20 cellular contexts compared by ENCODE assay signal in genomic region chr13:54018485-54018884, GRCh38.
DNase-seq lines count a peak whose midpoint lies in the region; ATAC-seq, FAIRE-seq and TF ChIP-seq lines count a peak whose summit lies in the region.
"Had no signal": no experiment of that assay in that cellular context is flagged by ENCODE, and none has a peak within 500 bp of the region (broad histone marks: within the 10 kb centered on the region; RNA-seq: fewer than 3 reads in every experiment).

No MANE protein-coding gene starts in this region.

- no peaks in the 10 kb centered on the region for H3K79me2 ChIP-seq in K562 (ENCODE audit: control insufficient read depth, insufficient read depth, low read length)

- WGBS in K562 (ENCODE audit: insufficient coverage, low coverage, missing lambda C conversion rate) = 0% methylated on average over 3 of the region's 3 CpGs

- BruUV-seq in K562 (replicated peaks; lab: Mats Ljungman, UMichigan) = no TSS peak

- DNase-seq in Caki2 (ENCODE audit: low read depth) (peak; percentile 72), K562 (ENCODE audit: extremely low read depth in 1 of 4, low spot score in 3 of 4) (no peak), renal cortical epithelial cell (ENCODE audit: low read depth) (peak; percentile 46)
- DNase-seq in activated CD4-positive, CD25-positive, alpha-beta regulatory T cell (lab: John Stamatoyannopoulos, UW) = no peak
- DNase-seq: ACHN; BE2C; C1 segment of cervical spinal cord; CD4-positive, CD25-positive, alpha-beta regulatory T cell; CD8-positive, alpha-beta memory T cell; COR-L47; DMS79 treated with DMSO at 0.1 percent for 48 hours; GF-D8; H9 had no signal

- TF ChIP-seq CTCF in K562 (IDR thresholded peaks at IDR 0.05 in 2 of 3, conservative IDR thresholded peaks at IDR 0.05 in 1 of 3; ENCODE audit: insufficient read depth in 2 of 3, low read depth in 1 of 3, low read length in 3 of 3) = no peak

- FAIRE-seq in K562 (lab: Jason Lieb, UNC) = no peak
- FAIRE-seq: A204.1, D721Med, H1, HTR-8/SVneo had no signal

- peak; percentile 72 for TF ChIP-seq EP300 in Ishikawa (IDR thresholded peaks at IDR 0.05; ENCODE audit: borderline replicate concordance)
- TF ChIP-seq EP300 in K562 (IDR thresholded peaks at IDR 0.05; ENCODE audit: low read length) = no peak

- no peaks in the 10 kb centered on the region for H3K9me3 ChIP-seq in K562 (replicated peaks; ENCODE audit: control insufficient read depth, insufficient read depth, low read depth, low read length)
- H3K9me3 ChIP-seq: BE2C had no signal

- H3K4me1 ChIP-seq in K562 (replicated peaks in 1 of 2; ENCODE audit: control insufficient read depth in 2 of 2, insufficient read depth in 2 of 2, low read length in 2 of 2) = no peaks in the 10 kb centered on the region
- H3K4me1 ChIP-seq: BE2C had no signal

- no peaks in the 10 kb centered on the region for H4K20me1 ChIP-seq in K562 (replicated peaks; ENCODE audit: control insufficient read depth, insufficient read depth, low read length)

- H2AFZ ChIP-seq in K562 (ENCODE audit: low read depth, low read length) = no peak overlapping the region

- no peaks in the 10 kb centered on the region for H3K27me3 ChIP-seq in K562 (ENCODE audit: control insufficient read depth in 2 of 2, insufficient read depth in 2 of 2, low read length in 2 of 2)
- H3K27me3 ChIP-seq: BE2C had no signal

- no peaks in the 10 kb centered on the region for H3K36me3 ChIP-seq in K562 (ENCODE audit: control insufficient read depth, insufficient read depth, low read length)
- H3K36me3 ChIP-seq: BE2C had no signal

- in situ Hi-C loops in Caki2 (cut with HindIII; ENCODE audit: low pct_unique_long_range_greater_than_20kb, low sequenced_read_pairs) (no loop called here), K562 (cut with MboI) (no loop called here)

- H3K9me1 ChIP-seq in K562 (ENCODE audit: control insufficient read depth, insufficient read depth, low read length) = no peaks in the 10 kb centered on the region

- intact Hi-C loops in K562 (cut with micrococcal nuclease) = no loop called here

- CTCF ChIA-PET in K562 (lab: Yijun Ruan, JAX; ENCODE audit: low intra/inter-chr PET ratio) = no interaction called here

- no peak for TF ChIP-seq POLR2A in K562 (conservative IDR thresholded peaks at IDR 0.05)

- POLR2A ChIA-PET in K562 (lab: Yijun Ruan, JAX) = no interaction called here

- H3K4me3 ChIP-seq in K562 = no peak overlapping the region

- no peak overlapping the region for H3K4me2 ChIP-seq in K562 (ENCODE audit: insufficient read depth, low read length)
- H3K4me2 ChIP-seq: KMS-11 had no signal

- TF ChIP-seq RAD21 in Ishikawa (IDR thresholded peaks at IDR 0.05; ENCODE audit: low read depth) (no peak), K562 (CRISPR knock-in tag; conservative IDR thresholded peaks at IDR 0.05 in 1 of 2, IDR thresholded peaks at IDR 0.05 in 1 of 2) (no peak)

- no peak overlapping the region for H3K27ac ChIP-seq in K562 (ENCODE audit: extremely low read depth, low read depth, low read length)
- H3K27ac ChIP-seq: KMS-11 had no signal

- ATAC-seq in K562 (no peak), HG02678 (IDR thresholded peaks at IDR 0.05; ENCODE audit: unreplicated experiment) (no peak)

- H3K9ac ChIP-seq in K562 (ENCODE audit: insufficient read depth in 1 of 2, low read depth in 2 of 2, low read length in 2 of 2) = no peak overlapping the region
- H3K9ac ChIP-seq: KMS-11 had no signal

TF ChIP-seq in Ishikawa, 13 proteins besides CTCF, POLR2A, EP300 and RAD21 (continues in another document):
- no peak for TF ChIP-seq CREB1 (IDR thresholded peaks at IDR 0.05; ENCODE audit: low read depth)
- no peak for TF ChIP-seq EGR1 (IDR thresholded peaks at IDR 0.05)
- TF ChIP-seq NFIC (IDR thresholded peaks at IDR 0.05) = peak; percentile 95
- TF ChIP-seq, protein P1, sequence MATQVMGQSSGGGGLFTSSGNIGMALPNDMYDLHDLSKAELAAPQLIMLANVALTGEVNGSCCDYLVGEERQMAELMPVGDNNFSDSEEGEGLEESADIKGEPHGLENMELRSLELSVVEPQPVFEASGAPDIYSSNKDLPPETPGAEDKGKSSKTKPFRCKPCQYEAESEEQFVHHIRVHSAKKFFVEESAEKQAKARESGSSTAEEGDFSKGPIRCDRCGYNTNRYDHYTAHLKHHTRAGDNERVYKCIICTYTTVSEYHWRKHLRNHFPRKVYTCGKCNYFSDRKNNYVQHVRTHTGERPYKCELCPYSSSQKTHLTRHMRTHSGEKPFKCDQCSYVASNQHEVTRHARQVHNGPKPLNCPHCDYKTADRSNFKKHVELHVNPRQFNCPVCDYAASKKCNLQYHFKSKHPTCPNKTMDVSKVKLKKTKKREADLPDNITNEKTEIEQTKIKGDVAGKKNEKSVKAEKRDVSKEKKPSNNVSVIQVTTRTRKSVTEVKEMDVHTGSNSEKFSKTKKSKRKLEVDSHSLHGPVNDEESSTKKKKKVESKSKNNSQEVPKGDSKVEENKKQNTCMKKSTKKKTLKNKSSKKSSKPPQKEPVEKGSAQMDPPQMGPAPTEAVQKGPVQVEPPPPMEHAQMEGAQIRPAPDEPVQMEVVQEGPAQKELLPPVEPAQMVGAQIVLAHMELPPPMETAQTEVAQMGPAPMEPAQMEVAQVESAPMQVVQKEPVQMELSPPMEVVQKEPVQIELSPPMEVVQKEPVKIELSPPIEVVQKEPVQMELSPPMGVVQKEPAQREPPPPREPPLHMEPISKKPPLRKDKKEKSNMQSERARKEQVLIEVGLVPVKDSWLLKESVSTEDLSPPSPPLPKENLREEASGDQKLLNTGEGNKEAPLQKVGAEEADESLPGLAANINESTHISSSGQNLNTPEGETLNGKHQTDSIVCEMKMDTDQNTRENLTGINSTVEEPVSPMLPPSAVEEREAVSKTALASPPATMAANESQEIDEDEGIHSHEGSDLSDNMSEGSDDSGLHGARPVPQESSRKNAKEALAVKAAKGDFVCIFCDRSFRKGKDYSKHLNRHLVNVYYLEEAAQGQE (IDR thresholded peaks at IDR 0.05; ENCODE audit: low read depth) = no peak
- TF ChIP-seq, protein P2, sequence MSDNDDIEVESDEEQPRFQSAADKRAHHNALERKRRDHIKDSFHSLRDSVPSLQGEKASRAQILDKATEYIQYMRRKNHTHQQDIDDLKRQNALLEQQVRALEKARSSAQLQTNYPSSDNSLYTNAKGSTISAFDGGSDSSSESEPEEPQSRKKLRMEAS (IDR thresholded peaks at IDR 0.05) = 0 out of 2 replicates have a peak, but pooled peaks have one; percentile 14
- no peak for TF ChIP-seq ZBTB7A (IDR thresholded peaks at IDR 0.05; ENCODE audit: low read depth)
- peak; percentile 76 for TF ChIP-seq TEAD4 (IDR thresholded peaks at IDR 0.05)
- no peak for TF ChIP-seq CEBPB (IDR thresholded peaks at IDR 0.05)
- TF ChIP-seq USF1 (IDR thresholded peaks at IDR 0.05) = no peak

TF ChIP-seq in K562, 482 proteins besides CTCF, POLR2A, EP300 and RAD21:
- TF ChIP-seq NFIX (CRISPR knock-in tag; IDR thresholded peaks at IDR 0.05; ENCODE audit: low read depth) (peak; percentile 87), NFIC (IDR thresholded peaks at IDR 0.05) (peak; percentile 90), ZNF507 (tag; conservative IDR thresholded peaks at IDR 0.05) (no peak)

Comparison
In these comparisons a context has a peak if more than half of its experiments do, and no peak if none do; other contexts are left out.
1. DNase-seq: peak in Caki2 (single experiment) and renal cortical epithelial cell (single experiment); none in K562 (0 of 4) and activated CD4-positive, CD25-positive, alpha-beta regulatory T cell (0 of 4).